ENCODE assay signal across 1 cellular context in genomic region chr20:25309395-25310267, GRCh38.
TF ChIP-seq lines count a peak whose summit lies in the region.

No MANE protein-coding gene starts in this region.

TF ChIP-seq in HepG2, 621 proteins besides CTCF, POLR2A, EP300 and RAD21 (continued from another document and continues in another):
- TF ChIP-seq ELK4 (CRISPR knock-in tag; IDR thresholded peaks at IDR 0.05; ENCODE audit: borderline replicate concordance) (no peak), ZNF780A (CRISPR knock-in tag; IDR thresholded peaks at IDR 0.05) (no peak), ZNF230 (CRISPR knock-in tag; IDR thresholded peaks at IDR 0.05) (0 out of 2 replicates have a peak, but pooled peaks have one; percentile 4), TARDBP (CRISPR knock-in tag; IDR thresholded peaks at IDR 0.05) (no peak), HOXA7 (CRISPR knock-in tag; IDR thresholded peaks at IDR 0.05) (no peak), KDM4B (CRISPR knock-in tag; IDR thresholded peaks at IDR 0.05) (0 out of 2 replicates have a peak, but pooled peaks have one; percentile 11), MTA3 (CRISPR knock-in tag; IDR thresholded peaks at IDR 0.05) (no peak), ZNF782 (CRISPR knock-in tag; IDR thresholded peaks at IDR 0.05; ENCODE audit: borderline replicate concordance) (0 out of 2 replicates have a peak, but pooled peaks have one; percentile 34), BORCS8-MEF2B (CRISPR knock-in tag; IDR thresholded peaks at IDR 0.05) (peak; percentile 69; the same call in 1 of the 2 replicates), TAF1 (CRISPR knock-in tag; IDR thresholded peaks at IDR 0.05) (peak; percentile 35; the same call in 1 of the 2 replicates), ZFY (CRISPR knock-in tag; IDR thresholded peaks at IDR 0.05) (0 out of 2 replicates have a peak, but pooled peaks have one; percentile 30), KLF15 (CRISPR knock-in tag; IDR thresholded peaks at IDR 0.05; ENCODE audit: borderline replicate concordance) (no peak), ZFP82 (CRISPR knock-in tag; IDR thresholded peaks at IDR 0.05; ENCODE audit: borderline replicate concordance) (no peak), SETDB1 (CRISPR knock-in tag; IDR thresholded peaks at IDR 0.05; ENCODE audit: borderline replicate concordance) (no peak), KLF12 (CRISPR knock-in tag; IDR thresholded peaks at IDR 0.05; ENCODE audit: borderline replicate concordance) (no peak), TFDP1 (CRISPR knock-in tag; IDR thresholded peaks at IDR 0.05; ENCODE audit: borderline replicate concordance) (no peak), PRPF4 (IDR thresholded peaks at IDR 0.05; ENCODE audit: low read depth, low read length, poor library complexity, severe bottlenecking) (no peak), RARG (CRISPR knock-in tag; IDR thresholded peaks at IDR 0.05; ENCODE audit: low read depth) (no peak), ZNF740 (CRISPR knock-in tag; IDR thresholded peaks at IDR 0.05) (no peak), DNMT1 (CRISPR knock-in tag; IDR thresholded peaks at IDR 0.05) (no peak), MTA1 (CRISPR knock-in tag; IDR thresholded peaks at IDR 0.05; ENCODE audit: borderline replicate concordance) (peak; percentile 19; the same call in 1 of the 2 replicates), ZNF468 (CRISPR knock-in tag; IDR thresholded peaks at IDR 0.05) (no peak), ZNF747 (CRISPR knock-in tag; IDR thresholded peaks at IDR 0.05; ENCODE audit: borderline replicate concordance) (peak; percentile 47; the same call in 1 of the 2 replicates), ZNF776 (CRISPR knock-in tag; IDR thresholded peaks at IDR 0.05) (no peak), KLF13 (CRISPR knock-in tag; IDR thresholded peaks at IDR 0.05) (no peak; the same call in 1 of the 2 replicates), FOXK2 (IDR thresholded peaks at IDR 0.05) (no peak), ARNT2 (CRISPR knock-in tag; IDR thresholded peaks at IDR 0.05; ENCODE audit: low read depth) (0 out of 2 replicates have a peak, but pooled peaks have one; percentile 46), ISL2 (CRISPR knock-in tag; IDR thresholded peaks at IDR 0.05) (peak; percentile 21; the same call in 1 of the 2 replicates), ZNF720 (CRISPR knock-in tag; IDR thresholded peaks at IDR 0.05) (no peak), SP5 (CRISPR knock-in tag; IDR thresholded peaks at IDR 0.05; ENCODE audit: borderline replicate concordance, low read depth) (peak; percentile 59), SMAD1 (CRISPR knock-in tag; IDR thresholded peaks at IDR 0.05; ENCODE audit: borderline replicate concordance, low read depth) (0 out of 2 replicates have a peak, but pooled peaks have one; percentile 27), FOXA3 (CRISPR knock-in tag; IDR thresholded peaks at IDR 0.05) (peak; percentile 41; the same call in 1 of the 2 replicates), HHEX (CRISPR knock-in tag; IDR thresholded peaks at IDR 0.05) (no peak), ZZZ3 (CRISPR knock-in tag; IDR thresholded peaks at IDR 0.05; ENCODE audit: borderline replicate concordance) (no peak; the same call in 1 of the 2 replicates), JUN (CRISPR knock-in tag; IDR thresholded peaks at IDR 0.05) (0 out of 2 replicates have a peak, but pooled peaks have one; percentile 69), POLR2AphosphoS2 (IDR thresholded peaks at IDR 0.05; ENCODE audit: low read depth, low read length) (no peak), ETV6 (CRISPR knock-in tag; conservative IDR thresholded peaks at IDR 0.05) (no peak), SAP130 (CRISPR knock-in tag; IDR thresholded peaks at IDR 0.05; ENCODE audit: low read depth) (peak; percentile 67), MAF1 (CRISPR knock-in tag; IDR thresholded peaks at IDR 0.05; ENCODE audit: borderline replicate concordance) (no peak), ZBTB21 (CRISPR knock-in tag; IDR thresholded peaks at IDR 0.05) (peak; percentile 79), ZNF616 (CRISPR knock-in tag; IDR thresholded peaks at IDR 0.05; ENCODE audit: low read depth) (no peak)
- TF ChIP-seq, protein P1, sequence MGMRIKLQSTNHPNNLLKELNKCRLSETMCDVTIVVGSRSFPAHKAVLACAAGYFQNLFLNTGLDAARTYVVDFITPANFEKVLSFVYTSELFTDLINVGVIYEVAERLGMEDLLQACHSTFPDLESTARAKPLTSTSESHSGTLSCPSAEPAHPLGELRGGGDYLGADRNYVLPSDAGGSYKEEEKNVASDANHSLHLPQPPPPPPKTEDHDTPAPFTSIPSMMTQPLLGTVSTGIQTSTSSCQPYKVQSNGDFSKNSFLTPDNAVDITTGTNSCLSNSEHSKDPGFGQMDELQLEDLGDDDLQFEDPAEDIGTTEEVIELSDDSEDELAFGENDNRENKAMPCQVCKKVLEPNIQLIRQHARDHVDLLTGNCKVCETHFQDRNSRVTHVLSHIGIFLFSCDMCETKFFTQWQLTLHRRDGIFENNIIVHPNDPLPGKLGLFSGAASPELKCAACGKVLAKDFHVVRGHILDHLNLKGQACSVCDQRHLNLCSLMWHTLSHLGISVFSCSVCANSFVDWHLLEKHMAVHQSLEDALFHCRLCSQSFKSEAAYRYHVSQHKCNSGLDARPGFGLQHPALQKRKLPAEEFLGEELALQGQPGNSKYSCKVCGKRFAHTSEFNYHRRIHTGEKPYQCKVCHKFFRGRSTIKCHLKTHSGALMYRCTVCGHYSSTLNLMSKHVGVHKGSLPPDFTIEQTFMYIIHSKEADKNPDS (CRISPR knock-in tag; IDR thresholded peaks at IDR 0.05) = no peak
- TF ChIP-seq, protein P2, sequence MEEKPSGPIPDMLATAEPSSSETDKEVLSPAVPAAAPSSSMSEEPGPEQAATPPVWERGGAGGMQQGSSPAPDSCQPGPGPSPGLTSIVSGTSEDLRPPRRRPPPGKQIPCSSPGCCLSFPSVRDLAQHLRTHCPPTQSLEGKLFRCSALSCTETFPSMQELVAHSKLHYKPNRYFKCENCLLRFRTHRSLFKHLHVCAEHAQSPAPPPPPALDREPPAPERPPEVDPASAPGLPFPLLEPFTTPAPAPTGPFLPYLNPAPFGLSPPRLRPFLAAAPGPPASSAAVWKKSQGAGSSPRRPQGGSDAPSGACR (CRISPR knock-in tag; IDR thresholded peaks at IDR 0.05) = no peak
- TF ChIP-seq, protein P3, sequence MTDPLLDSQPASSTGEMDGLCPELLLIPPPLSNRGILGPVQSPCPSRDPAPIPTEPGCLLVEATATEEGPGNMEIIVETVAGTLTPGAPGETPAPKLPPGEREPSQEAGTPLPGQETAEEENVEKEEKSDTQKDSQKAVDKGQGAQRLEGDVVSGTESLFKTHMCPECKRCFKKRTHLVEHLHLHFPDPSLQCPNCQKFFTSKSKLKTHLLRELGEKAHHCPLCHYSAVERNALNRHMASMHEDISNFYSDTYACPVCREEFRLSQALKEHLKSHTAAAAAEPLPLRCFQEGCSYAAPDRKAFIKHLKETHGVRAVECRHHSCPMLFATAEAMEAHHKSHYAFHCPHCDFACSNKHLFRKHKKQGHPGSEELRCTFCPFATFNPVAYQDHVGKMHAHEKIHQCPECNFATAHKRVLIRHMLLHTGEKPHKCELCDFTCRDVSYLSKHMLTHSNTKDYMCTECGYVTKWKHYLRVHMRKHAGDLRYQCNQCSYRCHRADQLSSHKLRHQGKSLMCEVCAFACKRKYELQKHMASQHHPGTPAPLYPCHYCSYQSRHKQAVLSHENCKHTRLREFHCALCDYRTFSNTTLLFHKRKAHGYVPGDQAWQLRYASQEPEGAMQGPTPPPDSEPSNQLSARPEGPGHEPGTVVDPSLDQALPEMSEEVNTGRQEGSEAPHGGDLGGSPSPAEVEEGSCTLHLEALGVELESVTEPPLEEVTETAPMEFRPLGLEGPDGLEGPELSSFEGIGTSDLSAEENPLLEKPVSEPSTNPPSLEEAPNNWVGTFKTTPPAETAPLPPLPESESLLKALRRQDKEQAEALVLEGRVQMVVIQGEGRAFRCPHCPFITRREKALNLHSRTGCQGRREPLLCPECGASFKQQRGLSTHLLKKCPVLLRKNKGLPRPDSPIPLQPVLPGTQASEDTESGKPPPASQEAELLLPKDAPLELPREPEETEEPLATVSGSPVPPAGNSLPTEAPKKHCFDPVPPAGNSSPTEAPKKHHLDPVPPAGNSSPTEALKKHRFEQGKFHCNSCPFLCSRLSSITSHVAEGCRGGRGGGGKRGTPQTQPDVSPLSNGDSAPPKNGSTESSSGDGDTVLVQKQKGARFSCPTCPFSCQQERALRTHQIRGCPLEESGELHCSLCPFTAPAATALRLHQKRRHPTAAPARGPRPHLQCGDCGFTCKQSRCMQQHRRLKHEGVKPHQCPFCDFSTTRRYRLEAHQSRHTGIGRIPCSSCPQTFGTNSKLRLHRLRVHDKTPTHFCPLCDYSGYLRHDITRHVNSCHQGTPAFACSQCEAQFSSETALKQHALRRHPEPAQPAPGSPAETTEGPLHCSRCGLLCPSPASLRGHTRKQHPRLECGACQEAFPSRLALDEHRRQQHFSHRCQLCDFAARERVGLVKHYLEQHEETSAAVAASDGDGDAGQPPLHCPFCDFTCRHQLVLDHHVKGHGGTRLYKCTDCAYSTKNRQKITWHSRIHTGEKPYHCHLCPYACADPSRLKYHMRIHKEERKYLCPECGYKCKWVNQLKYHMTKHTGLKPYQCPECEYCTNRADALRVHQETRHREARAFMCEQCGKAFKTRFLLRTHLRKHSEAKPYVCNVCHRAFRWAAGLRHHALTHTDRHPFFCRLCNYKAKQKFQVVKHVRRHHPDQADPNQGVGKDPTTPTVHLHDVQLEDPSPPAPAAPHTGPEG (CRISPR knock-in tag; IDR thresholded peaks at IDR 0.05) = no peak
- TF ChIP-seq, protein P4, sequence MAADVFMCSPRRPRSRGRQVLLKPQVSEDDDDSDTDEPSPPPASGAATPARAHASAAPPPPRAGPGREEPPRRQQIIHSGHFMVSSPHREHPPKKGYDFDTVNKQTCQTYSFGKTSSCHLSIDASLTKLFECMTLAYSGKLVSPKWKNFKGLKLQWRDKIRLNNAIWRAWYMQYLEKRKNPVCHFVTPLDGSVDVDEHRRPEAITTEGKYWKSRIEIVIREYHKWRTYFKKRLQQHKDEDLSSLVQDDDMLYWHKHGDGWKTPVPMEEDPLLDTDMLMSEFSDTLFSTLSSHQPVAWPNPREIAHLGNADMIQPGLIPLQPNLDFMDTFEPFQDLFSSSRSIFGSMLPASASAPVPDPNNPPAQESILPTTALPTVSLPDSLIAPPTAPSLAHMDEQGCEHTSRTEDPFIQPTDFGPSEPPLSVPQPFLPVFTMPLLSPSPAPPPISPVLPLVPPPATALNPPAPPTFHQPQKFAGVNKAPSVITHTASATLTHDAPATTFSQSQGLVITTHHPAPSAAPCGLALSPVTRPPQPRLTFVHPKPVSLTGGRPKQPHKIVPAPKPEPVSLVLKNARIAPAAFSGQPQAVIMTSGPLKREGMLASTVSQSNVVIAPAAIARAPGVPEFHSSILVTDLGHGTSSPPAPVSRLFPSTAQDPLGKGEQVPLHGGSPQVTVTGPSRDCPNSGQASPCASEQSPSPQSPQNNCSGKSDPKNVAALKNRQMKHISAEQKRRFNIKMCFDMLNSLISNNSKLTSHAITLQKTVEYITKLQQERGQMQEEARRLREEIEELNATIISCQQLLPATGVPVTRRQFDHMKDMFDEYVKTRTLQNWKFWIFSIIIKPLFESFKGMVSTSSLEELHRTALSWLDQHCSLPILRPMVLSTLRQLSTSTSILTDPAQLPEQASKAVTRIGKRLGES (CRISPR knock-in tag; IDR thresholded peaks at IDR 0.05; ENCODE audit: borderline replicate concordance) = no peak
- TF ChIP-seq, protein P5, sequence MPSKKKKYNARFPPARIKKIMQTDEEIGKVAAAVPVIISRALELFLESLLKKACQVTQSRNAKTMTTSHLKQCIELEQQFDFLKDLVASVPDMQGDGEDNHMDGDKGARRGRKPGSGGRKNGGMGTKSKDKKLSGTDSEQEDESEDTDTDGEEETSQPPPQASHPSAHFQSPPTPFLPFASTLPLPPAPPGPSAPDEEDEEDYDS (CRISPR knock-in tag; IDR thresholded peaks at IDR 0.05) = peak; percentile 29; the same call in 1 of the 2 replicates
- TF ChIP-seq, protein P6, sequence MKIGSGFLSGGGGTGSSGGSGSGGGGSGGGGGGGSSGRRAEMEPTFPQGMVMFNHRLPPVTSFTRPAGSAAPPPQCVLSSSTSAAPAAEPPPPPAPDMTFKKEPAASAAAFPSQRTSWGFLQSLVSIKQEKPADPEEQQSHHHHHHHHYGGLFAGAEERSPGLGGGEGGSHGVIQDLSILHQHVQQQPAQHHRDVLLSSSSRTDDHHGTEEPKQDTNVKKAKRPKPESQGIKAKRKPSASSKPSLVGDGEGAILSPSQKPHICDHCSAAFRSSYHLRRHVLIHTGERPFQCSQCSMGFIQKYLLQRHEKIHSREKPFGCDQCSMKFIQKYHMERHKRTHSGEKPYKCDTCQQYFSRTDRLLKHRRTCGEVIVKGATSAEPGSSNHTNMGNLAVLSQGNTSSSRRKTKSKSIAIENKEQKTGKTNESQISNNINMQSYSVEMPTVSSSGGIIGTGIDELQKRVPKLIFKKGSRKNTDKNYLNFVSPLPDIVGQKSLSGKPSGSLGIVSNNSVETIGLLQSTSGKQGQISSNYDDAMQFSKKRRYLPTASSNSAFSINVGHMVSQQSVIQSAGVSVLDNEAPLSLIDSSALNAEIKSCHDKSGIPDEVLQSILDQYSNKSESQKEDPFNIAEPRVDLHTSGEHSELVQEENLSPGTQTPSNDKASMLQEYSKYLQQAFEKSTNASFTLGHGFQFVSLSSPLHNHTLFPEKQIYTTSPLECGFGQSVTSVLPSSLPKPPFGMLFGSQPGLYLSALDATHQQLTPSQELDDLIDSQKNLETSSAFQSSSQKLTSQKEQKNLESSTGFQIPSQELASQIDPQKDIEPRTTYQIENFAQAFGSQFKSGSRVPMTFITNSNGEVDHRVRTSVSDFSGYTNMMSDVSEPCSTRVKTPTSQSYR (CRISPR knock-in tag; IDR thresholded peaks at IDR 0.05; ENCODE audit: borderline replicate concordance) = peak; percentile 45; the same call in 1 of the 2 replicates
